22 cellular contexts compared by ENCODE assay signal in genomic region chr10:127307338-127307737, GRCh38.
"Had no signal": no experiment of that assay in that cellular context is flagged by ENCODE, and none has a peak within 500 bp of the region (broad histone marks: within the 10 kb centered on the region; RNA-seq: fewer than 3 reads in every experiment).

No MANE protein-coding gene starts in this region.

- H3K27ac ChIP-seq: HL-60, KMS-11, RWPE1 had no signal

- DNase-seq: Kasumi-1, MM.1S, NCI-H1092 treated with DMSO at 0.1 percent for 48 hours, NCI-H1436, NCI-H187, NCI-H2029, NCI-H2081 treated with DMSO at 0.1 percent for 48 hours, NCI-H2171, NCI-H226, NCI-H446, NCI-H510A, NCI-H524 treated with DMSO at 0.1 percent for 48 hours, NCI-H69, NCI-H774, SHP77, SK-N-SH had no signal

- H3K36me3 Mint-ChIP-seq: IgD-negative memory B cell had no signal

- H3K4me3 Mint-ChIP-seq: IgD-negative memory B cell had no signal

- H3K27ac Mint-ChIP-seq: IgD-negative memory B cell had no signal

- H3K4me2 ChIP-seq: KMS-11, SK-N-SH had no signal

- H3K27me3 Mint-ChIP-seq: IgD-negative memory B cell had no signal

- ATAC-seq: K562, Panc1 had no signal

- H3K9ac ChIP-seq: KMS-11, SK-N-SH had no signal

- H3K9me3 ChIP-seq: SK-N-SH had no signal

- H3K9me2 ChIP-seq: SK-N-SH had no signal

- H3K4me3 ChIP-seq: K562 had no signal
